ENCODE assay signal across 30 cellular contexts in genomic region chr6:83729871-83730270, GRCh38. TPM values are rescaled to one million over a fixed set of nuclear protein-coding genes. Genes with fewer than 3 reads are reported as not detected.
"Had no signal": no experiment of that assay in that cellular context is flagged by ENCODE, and none has a peak within 500 bp of the region (broad histone marks: within the 10 kb centered on the region; RNA-seq: fewer than 3 reads in every experiment).

No MANE protein-coding gene starts in this region.

- H3K27me3 ChIP-seq: stomach, suprapubic skin, testis, thyroid gland, tibial artery, tibial nerve, transverse colon, upper lobe of left lung, upper lobe of right lung, uterus, vagina had no signal

- H3K27me3 Mint-ChIP-seq: stimulated activated memory B cell treated with anti-CD40 and anti-IgM and Interleukin-4, amounts not matched to agents 10 μg/mL and 1 μg/mL and 100 μg/mL, for 72 hours; stimulated activated naive CD8-positive, alpha-beta T cell treated with anti-CD3 and anti-CD28 coated beads, Interleukin-15, amount 100 ng/mL, for 72 hours; stimulated activated naive CD8-positive, alpha-beta T cell treated with anti-CD3 and anti-CD28 coated beads, Interleukin-15, Interleukin-2, amounts not matched to agents 100 ng/mL and 50 ng/mL, for 24 hours had no signal

- DNase-seq: stimulated activated CD4-positive, alpha-beta T cell treated with anti-CD3 and anti-CD28 coated beads, Interleukin-2, amount 100 ng/mL, for 48 hours; stimulated activated CD4-positive, alpha-beta T cell treated with anti-CD3 and anti-CD28 coated beads, Interleukin-4, amount 100 ng/mL, for 1 hour; stimulated activated CD4-positive, alpha-beta T cell treated with anti-CD3 and anti-CD28 coated beads, Interleukin-4, amount 100 ng/mL, for 24 hours; stimulated activated CD4-positive, alpha-beta T cell treated with anti-CD3 and anti-CD28 coated beads, Interleukin-4, amount 100 ng/mL, for 4 hours; stimulated activated CD8-positive, alpha-beta memory T cell treated with anti-CD3 and anti-CD28 coated beads, Interleukin-4, amount 100 ng/mL, for 48 hours; stimulated activated naive B cell treated with anti-CD40 and anti-IgM and Interleukin-4, amounts not matched to agents 10 μg/mL and 1 μg/mL and 100 μg/mL, for 72 hours; stimulated activated naive CD4-positive, alpha-beta T cell; stimulated activated naive CD4-positive, alpha-beta T cell treated with Interleukin-2 at 50 U/mL for 16 hours; stimulated activated naive CD8-positive, alpha-beta T cell treated with anti-CD3 and anti-CD28 coated beads, Interleukin-15, amount 100 ng/mL, for 72 hours; stimulated activated naive CD8-positive, alpha-beta T cell treated with anti-CD3 and anti-CD28 coated beads, Interleukin-15, Interleukin-2, amounts not matched to agents 100 U/mL and 50 U/mL, for 24 hours; stomach; substantia nigra; testis; thyroid gland; tibial artery; transverse colon; trophoblast cell; upper lobe of left lung; upper lobe of right lung; uterus had no signal

- H3K4me1 Mint-ChIP-seq: stimulated activated effector memory CD8-positive, alpha-beta T cell treated with anti-CD3 and anti-CD28 coated beads, Interleukin-12 subunit alpha, Interleukin-12 subunit beta, amount 100 ng/mL, for 72 hours; stimulated activated memory B cell treated with anti-CD40 and anti-IgM and Interleukin-4, amounts not matched to agents 10 μg/mL and 1 μg/mL and 100 μg/mL, for 72 hours; stimulated activated naive B cell treated with anti-CD40 and anti-IgM and Interleukin-4, amounts not matched to agents 10 μg/mL and 1 μg/mL and 100 μg/mL, for 72 hours; stimulated activated naive CD8-positive, alpha-beta T cell treated with anti-CD3 and anti-CD28 coated beads, Interleukin-15, amount 100 ng/mL, for 72 hours had no signal

- H3K27ac Mint-ChIP-seq: stimulated activated effector memory CD8-positive, alpha-beta T cell treated with anti-CD3 and anti-CD28 coated beads, Interleukin-12 subunit alpha, Interleukin-12 subunit beta, amount 100 ng/mL, for 72 hours; stimulated activated memory B cell treated with anti-CD40 and anti-IgM and Interleukin-4, amounts not matched to agents 10 μg/mL and 1 μg/mL and 100 μg/mL, for 72 hours; stimulated activated naive B cell treated with anti-CD40 and anti-IgM and Interleukin-4, amounts not matched to agents 10 μg/mL and 1 μg/mL and 100 μg/mL, for 72 hours; stimulated activated naive CD8-positive, alpha-beta T cell treated with anti-CD3 and anti-CD28 coated beads, Interleukin-15, Interleukin-2, amounts not matched to agents 100 ng/mL and 50 ng/mL, for 24 hours; type B pancreatic cell had no signal

- FAIRE-seq: urothelium cell line had no signal

- H3K4me3 Mint-ChIP-seq: stimulated activated effector memory CD8-positive, alpha-beta T cell treated with anti-CD3 and anti-CD28 coated beads, Interleukin-12 subunit alpha, Interleukin-12 subunit beta, amount 100 ng/mL, for 72 hours; stimulated activated memory B cell treated with anti-CD40 and anti-IgM and Interleukin-4, amounts not matched to agents 10 μg/mL and 1 μg/mL and 100 μg/mL, for 72 hours; stimulated activated naive B cell treated with anti-CD40 and anti-IgM and Interleukin-4, amounts not matched to agents 10 μg/mL and 1 μg/mL and 100 μg/mL, for 72 hours; stimulated activated naive CD8-positive, alpha-beta T cell treated with anti-CD3 and anti-CD28 coated beads, Interleukin-15, amount 100 ng/mL, for 72 hours; stimulated activated naive CD8-positive, alpha-beta T cell treated with anti-CD3 and anti-CD28 coated beads, Interleukin-15, Interleukin-2, amounts not matched to agents 100 ng/mL and 50 ng/mL, for 24 hours; type B pancreatic cell had no signal

- H3K36me3 Mint-ChIP-seq: stimulated activated effector memory CD8-positive, alpha-beta T cell treated with anti-CD3 and anti-CD28 coated beads, Interleukin-12 subunit alpha, Interleukin-12 subunit beta, amount 100 ng/mL, for 72 hours; stimulated activated memory B cell treated with anti-CD40 and anti-IgM and Interleukin-4, amounts not matched to agents 10 μg/mL and 1 μg/mL and 100 μg/mL, for 72 hours; stimulated activated naive B cell treated with anti-CD40 and anti-IgM and Interleukin-4, amounts not matched to agents 10 μg/mL and 1 μg/mL and 100 μg/mL, for 72 hours; type B pancreatic cell had no signal

- H3K4me3 ChIP-seq: stomach, suprapubic skin, testis, thoracic aorta, thyroid gland, tibial artery, tibial nerve, transverse colon, upper lobe of left lung, upper lobe of right lung, uterus, vagina had no signal

- H3K27ac ChIP-seq: stomach, suprapubic skin, testis, thoracic aorta, thyroid gland, tibial artery, tibial nerve, transverse colon, upper lobe of left lung, upper lobe of right lung, uterus, vagina had no signal

- H3K9me3 ChIP-seq: stomach, suprapubic skin, testis, thoracic aorta, thyroid gland, tibial artery, tibial nerve, transverse colon, upper lobe of left lung, upper lobe of right lung, uterus, vagina had no signal

- ATAC-seq: stimulated activated effector memory CD8-positive, alpha-beta T cell treated with anti-CD3 and anti-CD28 coated beads, Interleukin-12 subunit alpha, Interleukin-12 subunit beta, amount 100 ng/mL, for 72 hours; stimulated activated memory B cell treated with anti-CD40 and anti-IgM and Interleukin-4, amounts not matched to agents 10 μg/mL and 1 μg/mL and 100 μg/mL, for 72 hours; stimulated activated naive B cell treated with anti-CD40 and anti-IgM and Interleukin-4, amounts not matched to agents 10 μg/mL and 1 μg/mL and 100 μg/mL, for 72 hours; stimulated activated naive CD8-positive, alpha-beta T cell treated with anti-CD3 and anti-CD28 coated beads, Interleukin-15, amount 100 ng/mL, for 72 hours; stimulated activated naive CD8-positive, alpha-beta T cell treated with anti-CD3 and anti-CD28 coated beads, Interleukin-15, Interleukin-2, amounts not matched to agents 100 U/mL and 50 U/mL, for 24 hours; upper lobe of right lung had no signal

- H3K36me3 ChIP-seq: stomach, suprapubic skin, thoracic aorta, thyroid gland, tibial artery, tibial nerve, transverse colon, upper lobe of left lung, upper lobe of right lung, uterus, vagina had no signal

- H3K9me3 Mint-ChIP-seq: stimulated activated effector memory CD8-positive, alpha-beta T cell treated with anti-CD3 and anti-CD28 coated beads, Interleukin-12 subunit alpha, Interleukin-12 subunit beta, amount 100 ng/mL, for 72 hours; type B pancreatic cell had no signal

- H3K4me1 ChIP-seq: stomach, suprapubic skin, testis, thyroid gland, tibial artery, tibial nerve, transverse colon, upper lobe of left lung, upper lobe of right lung, uterus, vagina had no signal

RNA-seq across cellular contexts. Expression of gene SNAP91, which starts 21.0 kb away (rescaled TPM):
- total RNA-seq: subcutaneous adipose tissue, suprapubic skin, upper lobe of right lung had no signal
